Comparison of ENCODE assay signal across 8 cellular contexts in genomic region chr3:168952551-168952950, GRCh38.
DNase-seq lines count a peak whose midpoint lies in the region; ATAC-seq, FAIRE-seq and TF ChIP-seq lines count a peak whose summit lies in the region.

No MANE protein-coding gene starts in this region.

- DNase-seq in left ventricle myocardium inferior, result no peak
- no peak for DNase-seq in left cardiac atrium
- DNase-seq in RCC 7860 (ENCODE audit: low spot score), result peak; percentile 9
- DNase-seq in foreskin fibroblast, result peak; percentile 36 to 69
- DNase-seq in aorta, result no peak
- no peak for DNase-seq in activated CD4-positive, alpha-beta T cell treated with anti-CD3 and anti-CD28 coated beads, Interleukin-2, amount 50 U/mL, for 48 hours
- DNase-seq in T1000 (lab: John Stamatoyannopoulos, UW), result no peak
- no peak for DNase-seq in caudate nucleus (lab: John Stamatoyannopoulos, UW)

- ATAC-seq in left cardiac atrium (no peak), aorta (ENCODE audit: low FRiP score) (no peak)

- no peaks in the 10 kb centered on the region for H3K4me1 ChIP-seq in left ventricle myocardium inferior
- H3K4me1 ChIP-seq in aorta (ENCODE audit: control insufficient read depth in 1 of 2, insufficient read depth in 2 of 2, low read length in 2 of 2), result no peaks in the 10 kb centered on the region

- TF ChIP-seq CTCF in left ventricle myocardium inferior (IDR thresholded peaks at IDR 0.05; ENCODE audit: borderline replicate concordance) (peak; percentile 31), foreskin fibroblast (IDR thresholded peaks at IDR 0.05; ENCODE audit: low read depth, low read length) (peak; percentile 21)

- H3K9me3 ChIP-seq in left ventricle myocardium inferior (replicated peaks) (peaks cover 9% of the 10 kb centered on the region), aorta (ENCODE audit: control insufficient read depth, low read length) (no peaks in the 10 kb centered on the region)

- H3K27ac ChIP-seq in left ventricle myocardium inferior (replicated peaks) (no peak overlapping the region), aorta (ENCODE audit: low read depth in 1 of 2, low read length in 2 of 2) (no peak overlapping the region), caudate nucleus (ENCODE audit: low read depth, low read length) (no peak overlapping the region)

- intact Hi-C loops in left ventricle myocardium inferior (cut with micrococcal nuclease), result no loop called here
- intact Hi-C loops in left cardiac atrium (cut with DNase I), result no loop called here
- intact Hi-C loops in aorta (cut with DNase I), result loop anchor here in 1 of 2 donors (10.0 kb wide), 1 partner anchor 52 kb away; no protein-coding TSS in a partner anchor

- peak; percentile 64 for FAIRE-seq in RCC 7860 (lab: Jason Lieb, UNC)

- WGBS in aorta, 2 donors, result 5 to 8% methylated on average over 4 of the region's 4 CpGs

- H3K36me3 ChIP-seq in left ventricle myocardium inferior (no peaks in the 10 kb centered on the region), aorta (ENCODE audit: control insufficient read depth in 1 of 2, insufficient read depth in 2 of 2, low read length in 1 of 2) (no peaks in the 10 kb centered on the region)

- H3K27me3 ChIP-seq in left ventricle myocardium inferior (ENCODE audit: low read depth) (no peaks in the 10 kb centered on the region), aorta (ENCODE audit: control insufficient read depth in 1 of 2, insufficient read depth in 2 of 2, low read length in 1 of 2) (no peaks in the 10 kb centered on the region)

- no peak overlapping the region for H3K4me3 ChIP-seq in left ventricle myocardium inferior
- H3K4me3 ChIP-seq in foreskin fibroblast (ENCODE audit: low read depth in 1 of 2, low read length in 2 of 2), result no peak overlapping the region
- peak overlapping the region; percentile 2 to 64 for H3K4me3 ChIP-seq in aorta (ENCODE audit: low read length in 2 of 2)

Comparison
In these comparisons a context has a peak if more than half of its experiments do, and no peak if none do; other contexts are left out.
1. DNase-seq: peak in RCC 7860 (single experiment) and foreskin fibroblast (2 of 2); none in left ventricle myocardium inferior (single experiment), left cardiac atrium (single experiment), aorta (0 of 2), activated CD4-positive, alpha-beta T cell treated with anti-CD3 and anti-CD28 coated beads, Interleukin-2, amount 50 U/mL, for 48 hours (0 of 2), T1000 (single experiment) and caudate nucleus (0 of 61).
2. H3K4me3 ChIP-seq: peak in aorta (2 of 2); none in left ventricle myocardium inferior (single experiment) and foreskin fibroblast (0 of 2).